Comparison of ENCODE assay signal across 18 cellular contexts in genomic region chr12:18454330-18454729, GRCh38.
DNase-seq lines count a peak whose midpoint lies in the region; TF ChIP-seq lines count a peak whose summit lies in the region.
"Had no signal": no experiment of that assay in that cellular context is flagged by ENCODE, and none has a peak within 500 bp of the region (broad histone marks: within the 10 kb centered on the region; RNA-seq: fewer than 3 reads in every experiment).

No MANE protein-coding gene starts in this region.

- H3K27me3 ChIP-seq in HUES6 (ENCODE audit: control insufficient read depth, insufficient read depth, low read length) (no peaks in the 10 kb centered on the region), endodermal cell (ENCODE audit: control insufficient read depth, insufficient read depth, low read length, poor library complexity, severe bottlenecking) (no peaks in the 10 kb centered on the region), Caco-2 (replicated peaks; ENCODE audit: control insufficient read depth, insufficient read depth, low read length) (no peaks in the 10 kb centered on the region)
- H3K27me3 ChIP-seq: SJCRH30 had no signal

- H3K27me3 Mint-ChIP-seq in endodermal cell (ENCODE audit: insufficient read depth) (peaks cover 9% of the 10 kb centered on the region), Caco-2 (ENCODE audit: insufficient read depth, unreplicated experiment) (peaks cover 13% of the 10 kb centered on the region)
- H3K27me3 Mint-ChIP-seq: B cell; CD4-positive, CD25-positive, alpha-beta regulatory T cell had no signal

- no peak overlapping the region for H3K9ac ChIP-seq in HUES6 (ENCODE audit: low read length)
- no peak overlapping the region for H3K9ac ChIP-seq in endodermal cell (ENCODE audit: extremely low read depth, low read length, poor library complexity, severe bottlenecking)

- H3K36me3 ChIP-seq in HUES6 (ENCODE audit: control insufficient read depth, insufficient read depth, low read length): no peaks in the 10 kb centered on the region
- no peaks in the 10 kb centered on the region for H3K36me3 ChIP-seq in endodermal cell (ENCODE audit: control insufficient read depth, insufficient read depth, low read length)
- H3K36me3 ChIP-seq in Caco-2 (ENCODE audit: control insufficient read depth, insufficient read depth, low read length): no peaks in the 10 kb centered on the region
- H3K36me3 ChIP-seq: SJCRH30 had no signal

- H3K4me1 ChIP-seq in HUES6 (ENCODE audit: control insufficient read depth, insufficient read depth, low read length) (peaks cover 30% of the 10 kb centered on the region), endodermal cell (ENCODE audit: control insufficient read depth, insufficient read depth, low read length) (peaks cover 9% of the 10 kb centered on the region), Caco-2 (no peaks in the 10 kb centered on the region)
- H3K4me1 ChIP-seq: SJCRH30 had no signal

- H3K4me3 Mint-ChIP-seq in endodermal cell (no peak overlapping the region), Caco-2 (ENCODE audit: unreplicated experiment) (no peak overlapping the region)
- H3K4me3 Mint-ChIP-seq: B cell; CD4-positive, CD25-positive, alpha-beta regulatory T cell had no signal

- H3K4me3 ChIP-seq in HUES6 (ENCODE audit: low read depth, low read length) (peak overlapping the region; percentile 11; the same call in 1 of the 2 replicates), endodermal cell (ENCODE audit: low read length) (no peak overlapping the region), Caco-2 (ENCODE audit: low read depth, low read length) (no peak overlapping the region)
- H3K4me3 ChIP-seq: K562, SJCRH30 had no signal

- BruUV-seq in Caco-2 (replicated peaks; lab: Mats Ljungman, UMichigan): no TSS peak

- POLR2A ChIA-PET in Caco-2 (lab: Charles Lee): no interaction called here

- intact Hi-C loops in Caco-2 (cut with micrococcal nuclease; ENCODE audit: unreplicated experiment): no loop called here

- peaks cover 34% of the 10 kb centered on the region for H3K4me1 Mint-ChIP-seq in endodermal cell
- H3K4me1 Mint-ChIP-seq in Caco-2 (ENCODE audit: low read depth, unreplicated experiment): no peaks in the 10 kb centered on the region
- H3K4me1 Mint-ChIP-seq: B cell; CD4-positive, CD25-positive, alpha-beta regulatory T cell had no signal

- DNase-seq in endodermal cell (peak; percentile 75), iPS-NIHi7 (ENCODE audit: extremely low spot score) (peak; percentile 38), caudate nucleus (lab: John Stamatoyannopoulos, UW) (no peak), midbrain (lab: John Stamatoyannopoulos, UW) (no peak), Caco-2 (no peak), cortex of kidney (lab: John Stamatoyannopoulos, UW) (no peak)
- DNase-seq: CD4-positive, CD25-positive, alpha-beta regulatory T cell; EL; MV-4-11; NCI-H1417 treated with DMSO at 0.1 percent for 48 hours; NCI-H1930; NCI-H2171 treated with DMSO at 0.1 percent for 48 hours; PC-3; SJCRH30 had no signal

- peak overlapping the region; percentile 69; the same call in 1 of the 2 replicates for H3K27ac ChIP-seq in HUES6 (ENCODE audit: low read depth, low read length)
- no peak overlapping the region for H3K27ac ChIP-seq in endodermal cell (ENCODE audit: low read depth, low read length)
- no peak overlapping the region for H3K27ac ChIP-seq in caudate nucleus (ENCODE audit: low read depth, low read length)
- H3K27ac ChIP-seq: RWPE1, SJCRH30 had no signal

- TF ChIP-seq CTCF in endodermal cell (conservative IDR thresholded peaks at IDR 0.05) (no peak), Caco-2 (IDR thresholded peaks at IDR 0.05; ENCODE audit: insufficient read depth in 1 of 2, low read depth in 1 of 2, low read length in 1 of 2, severe bottlenecking in 1 of 2, unreplicated experiment in 1 of 2) (no peak)

- H3K9me3 ChIP-seq in HUES6 (ENCODE audit: control insufficient read depth, insufficient read depth, low read depth, low read length) (no peaks in the 10 kb centered on the region; the same call in 1 of the 2 replicates), endodermal cell (ENCODE audit: control insufficient read depth, low read length) (peaks cover 12% of the 10 kb centered on the region), Caco-2 (no peaks in the 10 kb centered on the region)
- H3K9me3 ChIP-seq: SJCRH30 had no signal

- H3K36me3 Mint-ChIP-seq in endodermal cell (ENCODE audit: low read depth): peaks cover 6% of the 10 kb centered on the region
- no peaks in the 10 kb centered on the region for H3K36me3 Mint-ChIP-seq in Caco-2 (ENCODE audit: insufficient read depth, unreplicated experiment)
- H3K36me3 Mint-ChIP-seq: CD4-positive, CD25-positive, alpha-beta regulatory T cell had no signal

- WGBS in endodermal cell (ENCODE audit: insufficient coverage in 1 of 2, insufficient read length in 1 of 2), 2 experiments: 7 to 13% methylated on average over 1 of the region's 1 CpG

- CTCF ChIA-PET in Caco-2 (lab: Charles Lee): interaction anchor here (1.1 kb wide), 1 partner anchor 204 kb away, joined by 3 read pairs; no protein-coding TSS in a partner anchor

- H3K27ac Mint-ChIP-seq in endodermal cell: no peak overlapping the region
- H3K27ac Mint-ChIP-seq in Caco-2 (ENCODE audit: unreplicated experiment): no peak overlapping the region
- H3K27ac Mint-ChIP-seq: B cell; CD4-positive, CD25-positive, alpha-beta regulatory T cell had no signal

- H3K9me3 Mint-ChIP-seq in endodermal cell: peaks cover 29% of the 10 kb centered on the region
- H3K9me3 Mint-ChIP-seq in Caco-2 (ENCODE audit: unreplicated experiment): no peaks in the 10 kb centered on the region

Comparison
In these comparisons a context has a peak if more than half of its experiments do, and no peak if none do; other contexts are left out.
1. DNase-seq: peak in endodermal cell (single experiment) and iPS-NIHi7 (single experiment); none in caudate nucleus (0 of 61), midbrain (single experiment), Caco-2 (0 of 2) and cortex of kidney (single experiment).